ENCODE assay signal across 21 cellular contexts in the genomic region with DNA sequence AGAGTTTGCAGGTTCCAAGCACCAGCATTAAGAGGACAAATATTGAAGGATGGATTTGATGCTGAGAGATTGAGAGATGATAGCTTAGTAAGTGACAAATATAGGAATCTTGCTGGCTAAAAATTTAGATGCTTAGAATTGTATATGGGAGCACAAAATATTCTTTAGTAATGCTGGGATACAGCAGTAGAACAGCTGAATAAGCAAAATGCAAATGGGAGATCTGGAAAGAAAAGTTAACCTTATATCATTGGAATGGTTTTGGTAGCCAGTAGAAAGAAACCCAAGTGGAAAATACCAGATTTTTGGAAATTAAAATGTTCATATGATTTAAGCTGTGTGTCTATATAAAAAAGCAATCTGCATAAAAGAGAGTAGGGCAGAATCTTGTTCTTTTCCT.
DNase-seq lines count a peak whose midpoint lies in the region; ATAC-seq, FAIRE-seq and TF ChIP-seq lines count a peak whose summit lies in the region.
"Had no signal": no experiment of that assay in that cellular context is flagged by ENCODE, and none has a peak within 500 bp of the region (broad histone marks: within the 10 kb centered on the region; RNA-seq: fewer than 3 reads in every experiment).

No MANE protein-coding gene starts in this region.

- H3K4me1 Mint-ChIP-seq in glutamatergic neuron (ENCODE audit: low read depth, unreplicated experiment), result peaks cover 16% of the 10 kb centered on the region
- H3K4me1 Mint-ChIP-seq: B cell had no signal

- H3K9me3 Mint-ChIP-seq in glutamatergic neuron (ENCODE audit: unreplicated experiment), result peaks cover 9% of the 10 kb centered on the region
- H3K9me3 Mint-ChIP-seq: CD8-positive, alpha-beta T cell had no signal

- no peak overlapping the region for H4K91ac ChIP-seq in IMR-90 (ENCODE audit: insufficient read depth, low read depth, low read length)

- H2BK15ac ChIP-seq in IMR-90 (ENCODE audit: low read depth, low read length), result no peak overlapping the region

- H3K36me3 ChIP-seq in IMR-90 (ENCODE audit: control insufficient read depth, insufficient read depth, low read length), result no peaks in the 10 kb centered on the region
- H3K36me3 ChIP-seq: BLaER1 had no signal

- no peak for ATAC-seq in A549
- ATAC-seq in IMR-90 (ENCODE audit: low read depth), result no peak
- ATAC-seq in HG03108 (IDR thresholded peaks at IDR 0.05; ENCODE audit: unreplicated experiment), result no peak
- ATAC-seq: CD8-positive, alpha-beta T cell had no signal

- peak overlapping the region; percentile 54 for H3K27ac Mint-ChIP-seq in glutamatergic neuron (ENCODE audit: unreplicated experiment)
- H3K27ac Mint-ChIP-seq: B cell; CD4-positive, CD25-positive, alpha-beta regulatory T cell; CD8-positive, alpha-beta T cell had no signal

- no peaks in the 10 kb centered on the region for H4K20me1 ChIP-seq in IMR-90 (ENCODE audit: insufficient read depth, low read length)
- H4K20me1 ChIP-seq: BLaER1 had no signal

- H3K9me3 ChIP-seq in A549, result peaks cover 10% of the 10 kb centered on the region; the same call in 2 of the 3 replicates
- peaks cover 1% of the 10 kb centered on the region; the same call in 1 of the 2 replicates for H3K9me3 ChIP-seq in IMR-90 (ENCODE audit: control insufficient read depth, insufficient read depth, low read length)
- H3K9me3 ChIP-seq: Caco-2 had no signal

- POLR2A ChIA-PET in A549 (lab: Yijun Ruan, JAX) (no interaction called here), IMR-90 (lab: Charles Lee; ENCODE audit: unreplicated experiment) (no interaction called here)

- intact Hi-C loops in IMR-90 (cut with micrococcal nuclease), result no loop called here

- no peak overlapping the region for H2AK9ac ChIP-seq in IMR-90 (replicated peaks; ENCODE audit: low read depth, low read length, poor library complexity)

- no peak overlapping the region for H3K56ac ChIP-seq in IMR-90 (ENCODE audit: extremely low read depth, insufficient read depth, low read length)

- no peak overlapping the region for H2BK120ac ChIP-seq in IMR-90 (ENCODE audit: low read depth, low read length)

- dilution Hi-C loops in IMR-90 (cut with HindIII; ENCODE audit: low sequenced_read_pairs, unreplicated experiment), result no loop called here

- H3K79me1 ChIP-seq in IMR-90 (ENCODE audit: low read depth in 1 of 2, low read length in 2 of 2), result no peaks in the 10 kb centered on the region

- no peak overlapping the region for H3K4me3 ChIP-seq in A549
- no peak overlapping the region for H3K4me3 ChIP-seq in IMR-90 (ENCODE audit: insufficient read depth, low read depth, low read length)
- H3K4me3 ChIP-seq: BLaER1 had no signal

- no peaks in the 10 kb centered on the region for H3K9me1 ChIP-seq in IMR-90 (ENCODE audit: insufficient read depth, low read length)

- peaks cover 9% of the 10 kb centered on the region for H3K36me3 Mint-ChIP-seq in glutamatergic neuron (ENCODE audit: unreplicated experiment)
- H3K36me3 Mint-ChIP-seq: CD4-positive, CD25-positive, alpha-beta regulatory T cell; CD8-positive, alpha-beta T cell had no signal

- FAIRE-seq in A549 (lab: Jason Lieb, UNC), result no peak
- FAIRE-seq: GM12891, GM18507 had no signal

- H3K27me3 ChIP-seq in IMR-90 (ENCODE audit: control insufficient read depth, insufficient read depth, low read length), result no peaks in the 10 kb centered on the region
- H3K27me3 ChIP-seq: BLaER1 had no signal

- TF ChIP-seq POLR2A in A549 (IDR thresholded peaks at IDR 0.05; ENCODE audit: low read length) (no peak), IMR-90 (IDR thresholded peaks at IDR 0.05; ENCODE audit: low read depth, low read length) (no peak)

- H3K27me3 Mint-ChIP-seq in glutamatergic neuron (ENCODE audit: unreplicated experiment), result no peaks in the 10 kb centered on the region
- H3K27me3 Mint-ChIP-seq: CD4-positive, CD25-positive, alpha-beta regulatory T cell had no signal

- H2BK20ac ChIP-seq in IMR-90 (ENCODE audit: low read depth, low read length), result no peak overlapping the region

- H3K4me3 Mint-ChIP-seq in glutamatergic neuron (ENCODE audit: unreplicated experiment), result no peak overlapping the region
- H3K4me3 Mint-ChIP-seq: B cell; CD4-positive, CD25-positive, alpha-beta regulatory T cell; CD8-positive, alpha-beta T cell had no signal

- H3K4me2 ChIP-seq in A549 (no peak overlapping the region), IMR-90 (ENCODE audit: low read depth, low read length) (no peak overlapping the region)
- H3K4me2 ChIP-seq: BLaER1 had no signal

- TF ChIP-seq EP300 in A549 (IDR thresholded peaks at IDR 0.05), result no peak

- H3K4me1 ChIP-seq in A549, result no peaks in the 10 kb centered on the region
- no peaks in the 10 kb centered on the region for H3K4me1 ChIP-seq in IMR-90 (ENCODE audit: control insufficient read depth, insufficient read depth, low read length)
- H3K4me1 ChIP-seq: BLaER1, Caco-2 had no signal

- H3K14ac ChIP-seq in IMR-90 (replicated peaks; ENCODE audit: low read depth, low read length), result no peak overlapping the region

- H3K27ac ChIP-seq in A549 (no peak overlapping the region), IMR-90 (ENCODE audit: insufficient read depth, low read length) (no peak overlapping the region)
- H3K27ac ChIP-seq: BLaER1, C4-2B had no signal

- H3K23ac ChIP-seq in IMR-90 (ENCODE audit: low read depth, low read length), result no peak overlapping the region

- CTCF ChIA-PET in A549 (lab: Yijun Ruan, JAX), result no interaction called here
- CTCF ChIA-PET in IMR-90 (lab: Yijun Ruan, JAX), result no interaction called here

- H3K4ac ChIP-seq in IMR-90 (ENCODE audit: low read depth, low read length), result no peak overlapping the region

- BruUV-seq in IMR-90 (replicated peaks; lab: Mats Ljungman, UMichigan), result no TSS peak

- in situ Hi-C loops in IMR-90 (cut with MboI; ENCODE audit: low sequenced_read_pairs) (no loop called here), G401 (cut with HindIII; ENCODE audit: low sequenced_read_pairs) (no loop called here)

- TF ChIP-seq RAD21 in A549 (conservative IDR thresholded peaks at IDR 0.05 in 1 of 2, IDR thresholded peaks at IDR 0.05 in 1 of 2) (no peak), IMR-90 (IDR thresholded peaks at IDR 0.05; ENCODE audit: low read length) (no peak)

- H4K8ac ChIP-seq in IMR-90 (ENCODE audit: low read depth in 2 of 2, low read length in 2 of 2), result no peak overlapping the region

- no peak overlapping the region for H2AK5ac ChIP-seq in IMR-90 (ENCODE audit: low read depth, low read length)

- H3K18ac ChIP-seq in IMR-90 (ENCODE audit: low read depth, low read length), result no peak overlapping the region

- no peak overlapping the region for H2BK5ac ChIP-seq in IMR-90 (ENCODE audit: low read depth, low read length, poor library complexity, severe bottlenecking)

- no peak overlapping the region for H3K9ac ChIP-seq in IMR-90 (ENCODE audit: low read depth, low read length)
- H3K9ac ChIP-seq: BLaER1 had no signal

- no peak overlapping the region for H4K5ac ChIP-seq in IMR-90 (ENCODE audit: low read depth, low read length)

- TF ChIP-seq CTCF in A549 (IDR thresholded peaks at IDR 0.05) (no peak), IMR-90 (conservative IDR thresholded peaks at IDR 0.05; ENCODE audit: low read depth, low read length) (no peak), glutamatergic neuron (IDR thresholded peaks at IDR 0.05; ENCODE audit: partially characterized antibody, unreplicated experiment) (no peak)

- DNase-seq in A549 (ENCODE audit: low read depth in 1 of 2, low spot score in 1 of 2) (no peak), IMR-90 (no peak), glutamatergic neuron (no peak), H4 (ENCODE audit: low spot score) (no peak), G401 (ENCODE audit: low spot score) (no peak)
- DNase-seq: Caco-2; CD4-positive, CD25-positive, alpha-beta regulatory T cell; CD8-positive, alpha-beta T cell; DMS 273 treated with DMSO at 0.1 percent for 48 hours; DMS79; EL; GF-D8; GOT3; H7; HCEC 1CT had no signal

- H2AFZ ChIP-seq in IMR-90 (replicated peaks; ENCODE audit: low read length, poor library complexity), result no peak overlapping the region

TF ChIP-seq in A549, 52 proteins besides CTCF, POLR2A, EP300 and RAD21:
- peak; percentile 32 for TF ChIP-seq MAFK (IDR thresholded peaks at IDR 0.05; ENCODE audit: partially characterized antibody)
- no peak for TF ChIP-seq RARB (CRISPR knock-in tag; IDR thresholded peaks at IDR 0.05)

TF ChIP-seq in IMR-90, 13 proteins besides CTCF, POLR2A, EP300 and RAD21:
- TF ChIP-seq FOS (IDR thresholded peaks at IDR 0.05; ENCODE audit: low read depth, low read length), result no peak
- TF ChIP-seq CHD1 (IDR thresholded peaks at IDR 0.05; ENCODE audit: low read depth, low read length), result no peak
- TF ChIP-seq RFX5 (IDR thresholded peaks at IDR 0.05; ENCODE audit: low read depth, low read length), result no peak
- TF ChIP-seq SMC3 (IDR thresholded peaks at IDR 0.05; ENCODE audit: low read depth, low read length), result no peak
- TF ChIP-seq CEBPB (IDR thresholded peaks at IDR 0.05; ENCODE audit: low read depth, low read length), result no peak
- peak; percentile 50; the same call in 1 of the 2 replicates for TF ChIP-seq MAFK (IDR thresholded peaks at IDR 0.05; ENCODE audit: low read depth, low read length)
